In genomic region chr9:93304574-93305496, GRCh38 we compare ENCODE assay signal across 8 cellular contexts.
A peak's percentile ranks its signal among the peaks of the same experiment; 100 is the strongest.
DNase-seq lines count a peak whose midpoint lies in the region; ATAC-seq and TF ChIP-seq lines count a peak whose summit lies in the region.

No MANE protein-coding gene starts in this region.

- ATAC-seq in right lobe of liver, result peak; percentile 52 to 81 (median 64)
- ATAC-seq in upper lobe of left lung (ENCODE audit: low FRiP score in 2 of 2), result peak in 1 of 2 donors; percentile 21
- no peak for ATAC-seq in GM21723 (IDR thresholded peaks at IDR 0.05; ENCODE audit: unreplicated experiment)
- no peak for ATAC-seq in GM21529 (IDR thresholded peaks at IDR 0.05; ENCODE audit: unreplicated experiment)

- H3K36me3 ChIP-seq in right lobe of liver, result no peaks in the 10 kb centered on the region
- H3K36me3 ChIP-seq in upper lobe of left lung, result no peaks in the 10 kb centered on the region

- no peaks in the 10 kb centered on the region for H3K4me1 ChIP-seq in right lobe of liver
- peaks cover 0 to 9% (median 7%) of the 10 kb centered on the region in 4 donors for H3K4me1 ChIP-seq in upper lobe of left lung

- H3K4me3 ChIP-seq in coronary artery, result no peak overlapping the region
- no peak overlapping the region for H3K4me3 ChIP-seq in right lobe of liver
- no peak overlapping the region for H3K4me3 ChIP-seq in upper lobe of left lung

- peak; percentile 51 for TF ChIP-seq CTCF in GM10266 (IDR thresholded peaks at IDR 0.05; ENCODE audit: control insufficient read depth, insufficient read depth, low read depth, missing control alignments)
- TF ChIP-seq CTCF in coronary artery (IDR thresholded peaks at IDR 0.05), result peak; percentile 42
- TF ChIP-seq CTCF in right lobe of liver (IDR thresholded peaks at IDR 0.05), result peak; percentile 47 to 63 (median 55)
- TF ChIP-seq CTCF in upper lobe of left lung (IDR thresholded peaks at IDR 0.05), result peak in 5 of 6 experiments; percentile 17 to 60 (median 47)

- in situ Hi-C loops in ACHN (cut with HindIII; ENCODE audit: low pct_ligation_motif_present, low pct_unique_long_range_greater_than_20kb, low sequenced_read_pairs), result no loop called here

- TF ChIP-seq EP300 in upper lobe of left lung (IDR thresholded peaks at IDR 0.05), result no peak

- WGBS in right lobe of liver (ENCODE audit: insufficient coverage, low coverage, low lambda C conversion rate, missing lambda C conversion rate), result no CpG with 5 or more reads among the region's 17 CpGs
- WGBS in upper lobe of left lung, 2 donors, result 61 to 67% methylated on average over 2 to 15 of the region's 17 CpGs

- DNase-seq in ACHN (peak; percentile 33), GM10266 (ENCODE audit: extremely low spot score) (no peak), NCI-H774 (lab: John Stamatoyannopoulos, UW) (peak; percentile 7), coronary artery (ENCODE audit: low spot score) (peak; percentile 66), right lobe of liver (peak in 1 of 3 donors; percentile 63), upper lobe of left lung (peak in 1 of 2 donors; percentile 30)

- H3K27ac ChIP-seq in coronary artery (no peak overlapping the region), right lobe of liver (no peak overlapping the region), upper lobe of left lung (no peak overlapping the region)

- TF ChIP-seq POLR2A in right lobe of liver (IDR thresholded peaks at IDR 0.05) (no peak), upper lobe of left lung (IDR thresholded peaks at IDR 0.05) (no peak)

- H3K27me3 ChIP-seq in right lobe of liver (no peaks in the 10 kb centered on the region), upper lobe of left lung (no peaks in the 10 kb centered on the region)

- H3K9me3 ChIP-seq in right lobe of liver (no peaks in the 10 kb centered on the region), upper lobe of left lung (no peaks in the 10 kb centered on the region)

- intact Hi-C loops in right lobe of liver (cut with DNase I), result loop anchor here (5.0 to 10.0 kb wide), 4 partner anchors 143 to 300 kb away; no protein-coding TSS in a partner anchor

Comparison
In these comparisons a context has a peak if more than half of its experiments do, and no peak if none do; other contexts are left out.
1. ATAC-seq: peak in right lobe of liver (4 of 4); none in GM21723 (single experiment) and GM21529 (single experiment).
2. Peak in every context shown above with its lines, with median percentiles within 50 percentile points of each other: CTCF ChIP-seq.